ENCODE assay signal across 1 cellular context in the genomic region with DNA sequence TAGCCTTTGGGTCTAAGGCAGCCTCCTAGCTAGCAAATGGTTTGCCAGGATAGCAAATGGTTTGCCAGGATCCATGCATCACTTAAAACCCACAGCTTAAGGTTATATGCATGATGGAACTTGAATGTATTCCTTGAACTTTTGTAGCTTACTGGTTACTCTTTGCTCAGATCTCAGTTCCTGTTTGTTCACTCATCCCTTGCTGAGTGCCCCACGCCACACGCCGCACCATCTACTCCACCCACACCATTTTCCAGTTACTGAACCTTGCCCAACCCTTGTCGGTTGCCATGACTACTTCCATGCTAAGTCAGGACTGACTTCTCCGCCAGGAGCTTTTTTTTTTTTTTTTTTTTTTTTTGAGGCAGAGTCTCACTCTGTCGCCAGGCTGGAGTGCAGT.
TF ChIP-seq lines count a peak whose summit lies in the region.

No MANE protein-coding gene starts in this region.

TF ChIP-seq in GM12878, 131 proteins besides CTCF, POLR2A, EP300 and RAD21:
- TF ChIP-seq, protein P1, sequence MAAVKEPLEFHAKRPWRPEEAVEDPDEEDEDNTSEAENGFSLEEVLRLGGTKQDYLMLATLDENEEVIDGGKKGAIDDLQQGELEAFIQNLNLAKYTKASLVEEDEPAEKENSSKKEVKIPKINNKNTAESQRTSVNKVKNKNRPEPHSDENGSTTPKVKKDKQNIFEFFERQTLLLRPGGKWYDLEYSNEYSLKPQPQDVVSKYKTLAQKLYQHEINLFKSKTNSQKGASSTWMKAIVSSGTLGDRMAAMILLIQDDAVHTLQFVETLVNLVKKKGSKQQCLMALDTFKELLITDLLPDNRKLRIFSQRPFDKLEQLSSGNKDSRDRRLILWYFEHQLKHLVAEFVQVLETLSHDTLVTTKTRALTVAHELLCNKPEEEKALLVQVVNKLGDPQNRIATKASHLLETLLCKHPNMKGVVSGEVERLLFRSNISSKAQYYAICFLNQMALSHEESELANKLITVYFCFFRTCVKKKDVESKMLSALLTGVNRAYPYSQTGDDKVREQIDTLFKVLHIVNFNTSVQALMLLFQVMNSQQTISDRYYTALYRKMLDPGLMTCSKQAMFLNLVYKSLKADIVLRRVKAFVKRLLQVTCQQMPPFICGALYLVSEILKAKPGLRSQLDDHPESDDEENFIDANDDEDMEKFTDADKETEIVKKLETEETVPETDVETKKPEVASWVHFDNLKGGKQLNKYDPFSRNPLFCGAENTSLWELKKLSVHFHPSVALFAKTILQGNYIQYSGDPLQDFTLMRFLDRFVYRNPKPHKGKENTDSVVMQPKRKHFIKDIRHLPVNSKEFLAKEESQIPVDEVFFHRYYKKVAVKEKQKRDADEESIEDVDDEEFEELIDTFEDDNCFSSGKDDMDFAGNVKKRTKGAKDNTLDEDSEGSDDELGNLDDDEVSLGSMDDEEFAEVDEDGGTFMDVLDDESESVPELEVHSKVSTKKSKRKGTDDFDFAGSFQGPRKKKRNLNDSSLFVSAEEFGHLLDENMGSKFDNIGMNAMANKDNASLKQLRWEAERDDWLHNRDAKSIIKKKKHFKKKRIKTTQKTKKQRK (IDR thresholded peaks at IDR 0.05; ENCODE audit: low read depth, low read length): no peak
- peak in 1 of 2 experiments; percentile 35; a peak in 1 of 3 replicates for TF ChIP-seq EGR1 (IDR thresholded peaks at IDR 0.05; ENCODE audit: borderline replicate concordance in 1 of 2, low read depth in 2 of 2, low read length in 2 of 2)
- peak; percentile 93 for TF ChIP-seq BMI1 (IDR thresholded peaks at IDR 0.05; ENCODE audit: borderline replicate concordance)
- TF ChIP-seq WRNIP1 (IDR thresholded peaks at IDR 0.05; ENCODE audit: borderline replicate concordance, low read depth, low read length): no peak
- TF ChIP-seq MYC (IDR thresholded peaks at IDR 0.05; ENCODE audit: insufficient read depth, insufficient read length, insufficient replicate concordance, low read length, severe bottlenecking): no peak
- TF ChIP-seq ZNF24 (IDR thresholded peaks at IDR 0.05): no peak
- no peak for TF ChIP-seq TCF12 (IDR thresholded peaks at IDR 0.05; ENCODE audit: low read depth, low read length)
- TF ChIP-seq, protein P2, sequence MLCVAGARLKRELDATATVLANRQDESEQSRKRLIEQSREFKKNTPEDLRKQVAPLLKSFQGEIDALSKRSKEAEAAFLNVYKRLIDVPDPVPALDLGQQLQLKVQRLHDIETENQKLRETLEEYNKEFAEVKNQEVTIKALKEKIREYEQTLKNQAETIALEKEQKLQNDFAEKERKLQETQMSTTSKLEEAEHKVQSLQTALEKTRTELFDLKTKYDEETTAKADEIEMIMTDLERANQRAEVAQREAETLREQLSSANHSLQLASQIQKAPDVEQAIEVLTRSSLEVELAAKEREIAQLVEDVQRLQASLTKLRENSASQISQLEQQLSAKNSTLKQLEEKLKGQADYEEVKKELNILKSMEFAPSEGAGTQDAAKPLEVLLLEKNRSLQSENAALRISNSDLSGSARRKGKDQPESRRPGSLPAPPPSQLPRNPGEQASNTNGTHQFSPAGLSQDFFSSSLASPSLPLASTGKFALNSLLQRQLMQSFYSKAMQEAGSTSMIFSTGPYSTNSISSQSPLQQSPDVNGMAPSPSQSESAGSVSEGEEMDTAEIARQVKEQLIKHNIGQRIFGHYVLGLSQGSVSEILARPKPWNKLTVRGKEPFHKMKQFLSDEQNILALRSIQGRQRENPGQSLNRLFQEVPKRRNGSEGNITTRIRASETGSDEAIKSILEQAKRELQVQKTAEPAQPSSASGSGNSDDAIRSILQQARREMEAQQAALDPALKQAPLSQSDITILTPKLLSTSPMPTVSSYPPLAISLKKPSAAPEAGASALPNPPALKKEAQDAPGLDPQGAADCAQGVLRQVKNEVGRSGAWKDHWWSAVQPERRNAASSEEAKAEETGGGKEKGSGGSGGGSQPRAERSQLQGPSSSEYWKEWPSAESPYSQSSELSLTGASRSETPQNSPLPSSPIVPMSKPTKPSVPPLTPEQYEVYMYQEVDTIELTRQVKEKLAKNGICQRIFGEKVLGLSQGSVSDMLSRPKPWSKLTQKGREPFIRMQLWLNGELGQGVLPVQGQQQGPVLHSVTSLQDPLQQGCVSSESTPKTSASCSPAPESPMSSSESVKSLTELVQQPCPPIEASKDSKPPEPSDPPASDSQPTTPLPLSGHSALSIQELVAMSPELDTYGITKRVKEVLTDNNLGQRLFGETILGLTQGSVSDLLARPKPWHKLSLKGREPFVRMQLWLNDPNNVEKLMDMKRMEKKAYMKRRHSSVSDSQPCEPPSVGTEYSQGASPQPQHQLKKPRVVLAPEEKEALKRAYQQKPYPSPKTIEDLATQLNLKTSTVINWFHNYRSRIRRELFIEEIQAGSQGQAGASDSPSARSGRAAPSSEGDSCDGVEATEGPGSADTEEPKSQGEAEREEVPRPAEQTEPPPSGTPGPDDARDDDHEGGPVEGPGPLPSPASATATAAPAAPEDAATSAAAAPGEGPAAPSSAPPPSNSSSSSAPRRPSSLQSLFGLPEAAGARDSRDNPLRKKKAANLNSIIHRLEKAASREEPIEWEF (IDR thresholded peaks at IDR 0.05; ENCODE audit: insufficient replicate concordance, low read depth, low read length): no peak
- no peak for TF ChIP-seq NFYA (IDR thresholded peaks at IDR 0.05; ENCODE audit: borderline replicate concordance, low read depth, low read length)
- peak; percentile 29; the same call in 1 of the 2 replicates for TF ChIP-seq NBN (IDR thresholded peaks at IDR 0.05)
- TF ChIP-seq ZNF622 (IDR thresholded peaks at IDR 0.05): no peak
- peak; percentile 47 for TF ChIP-seq MTA2 (IDR thresholded peaks at IDR 0.05; ENCODE audit: low read depth)
- TF ChIP-seq JUND (IDR thresholded peaks at IDR 0.05; ENCODE audit: low read depth, low read length): no peak
- TF ChIP-seq KLF5 (IDR thresholded peaks at IDR 0.05; ENCODE audit: partially characterized antibody): no peak
- TF ChIP-seq, protein P3, sequence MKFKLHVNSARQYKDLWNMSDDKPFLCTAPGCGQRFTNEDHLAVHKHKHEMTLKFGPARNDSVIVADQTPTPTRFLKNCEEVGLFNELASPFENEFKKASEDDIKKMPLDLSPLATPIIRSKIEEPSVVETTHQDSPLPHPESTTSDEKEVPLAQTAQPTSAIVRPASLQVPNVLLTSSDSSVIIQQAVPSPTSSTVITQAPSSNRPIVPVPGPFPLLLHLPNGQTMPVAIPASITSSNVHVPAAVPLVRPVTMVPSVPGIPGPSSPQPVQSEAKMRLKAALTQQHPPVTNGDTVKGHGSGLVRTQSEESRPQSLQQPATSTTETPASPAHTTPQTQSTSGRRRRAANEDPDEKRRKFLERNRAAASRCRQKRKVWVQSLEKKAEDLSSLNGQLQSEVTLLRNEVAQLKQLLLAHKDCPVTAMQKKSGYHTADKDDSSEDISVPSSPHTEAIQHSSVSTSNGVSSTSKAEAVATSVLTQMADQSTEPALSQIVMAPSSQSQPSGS (IDR thresholded peaks at IDR 0.05; ENCODE audit: low read length): peak; percentile 35; the same call in 1 of the 2 replicates
- TF ChIP-seq POU2F2 (IDR thresholded peaks at IDR 0.05; ENCODE audit: borderline replicate concordance, low read depth, low read length): 0 out of 3 replicates have a peak, but pooled peaks have one; percentile 50
- TF ChIP-seq RUNX3 (IDR thresholded peaks at IDR 0.05; ENCODE audit: low read length): peak; percentile 75
- TF ChIP-seq ETV6 (conservative IDR thresholded peaks at IDR 0.05 in 1 of 2, IDR thresholded peaks at IDR 0.05 in 1 of 2; ENCODE audit: borderline replicate concordance in 1 of 2, low read depth in 1 of 2): no peak
- TF ChIP-seq CBFB (IDR thresholded peaks at IDR 0.05; ENCODE audit: low read depth): no peak
- no peak for TF ChIP-seq CREB1 (IDR thresholded peaks at IDR 0.05; ENCODE audit: low read depth)
- TF ChIP-seq, protein P4, sequence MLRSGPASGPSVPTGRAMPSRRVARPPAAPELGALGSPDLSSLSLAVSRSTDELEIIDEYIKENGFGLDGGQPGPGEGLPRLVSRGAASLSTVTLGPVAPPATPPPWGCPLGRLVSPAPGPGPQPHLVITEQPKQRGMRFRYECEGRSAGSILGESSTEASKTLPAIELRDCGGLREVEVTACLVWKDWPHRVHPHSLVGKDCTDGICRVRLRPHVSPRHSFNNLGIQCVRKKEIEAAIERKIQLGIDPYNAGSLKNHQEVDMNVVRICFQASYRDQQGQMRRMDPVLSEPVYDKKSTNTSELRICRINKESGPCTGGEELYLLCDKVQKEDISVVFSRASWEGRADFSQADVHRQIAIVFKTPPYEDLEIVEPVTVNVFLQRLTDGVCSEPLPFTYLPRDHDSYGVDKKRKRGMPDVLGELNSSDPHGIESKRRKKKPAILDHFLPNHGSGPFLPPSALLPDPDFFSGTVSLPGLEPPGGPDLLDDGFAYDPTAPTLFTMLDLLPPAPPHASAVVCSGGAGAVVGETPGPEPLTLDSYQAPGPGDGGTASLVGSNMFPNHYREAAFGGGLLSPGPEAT (IDR thresholded peaks at IDR 0.05; ENCODE audit: low read depth): peak; percentile 61
- TF ChIP-seq BACH1 (IDR thresholded peaks at IDR 0.05; ENCODE audit: borderline replicate concordance): no peak
- TF ChIP-seq CBX5 (IDR thresholded peaks at IDR 0.05; ENCODE audit: low read depth): 0 out of 2 replicates have a peak, but pooled peaks have one; percentile 28
- peak; percentile 83; the same call in 1 of the 2 replicates for TF ChIP-seq PAX5 (IDR thresholded peaks at IDR 0.05; ENCODE audit: borderline replicate concordance, low read depth, low read length)
- TF ChIP-seq EED (IDR thresholded peaks at IDR 0.05; ENCODE audit: low read depth): peak; percentile 68
- TF ChIP-seq ZNF384 (IDR thresholded peaks at IDR 0.05; ENCODE audit: borderline replicate concordance, low read depth, low read length): peak; percentile 29; the same call in 1 of the 2 replicates
- peak; percentile 84 for TF ChIP-seq IKZF1 (conservative IDR thresholded peaks at IDR 0.05)
- peak; percentile 71; the same call in 1 of the 2 replicates for TF ChIP-seq DPF2 (IDR thresholded peaks at IDR 0.05)
- no peak for TF ChIP-seq SIN3A (IDR thresholded peaks at IDR 0.05; ENCODE audit: low read depth, low read length)
- no peak for TF ChIP-seq BRCA1 (IDR thresholded peaks at IDR 0.05; ENCODE audit: low read depth, low read length)
- peak; percentile 90 for TF ChIP-seq SPI1 (IDR thresholded peaks at IDR 0.05; ENCODE audit: borderline replicate concordance, insufficient read depth, low read depth, low read length)
- TF ChIP-seq IRF4 (IDR thresholded peaks at IDR 0.05; ENCODE audit: low read depth, low read length): peak; percentile 65
- no peak for TF ChIP-seq RCOR1 (conservative IDR thresholded peaks at IDR 0.05; ENCODE audit: low read depth, low read length)
- peak; percentile 35; the same call in 1 of the 2 replicates for TF ChIP-seq BCL11A (IDR thresholded peaks at IDR 0.05; ENCODE audit: low read depth, low read length)
- no peak for TF ChIP-seq STAT3 (IDR thresholded peaks at IDR 0.05; ENCODE audit: low read depth, low read length)
- TF ChIP-seq, protein P5, sequence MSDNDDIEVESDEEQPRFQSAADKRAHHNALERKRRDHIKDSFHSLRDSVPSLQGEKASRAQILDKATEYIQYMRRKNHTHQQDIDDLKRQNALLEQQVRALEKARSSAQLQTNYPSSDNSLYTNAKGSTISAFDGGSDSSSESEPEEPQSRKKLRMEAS (IDR thresholded peaks at IDR 0.05; ENCODE audit: low read depth, low read length): no peak
- TF ChIP-seq, protein P6, sequence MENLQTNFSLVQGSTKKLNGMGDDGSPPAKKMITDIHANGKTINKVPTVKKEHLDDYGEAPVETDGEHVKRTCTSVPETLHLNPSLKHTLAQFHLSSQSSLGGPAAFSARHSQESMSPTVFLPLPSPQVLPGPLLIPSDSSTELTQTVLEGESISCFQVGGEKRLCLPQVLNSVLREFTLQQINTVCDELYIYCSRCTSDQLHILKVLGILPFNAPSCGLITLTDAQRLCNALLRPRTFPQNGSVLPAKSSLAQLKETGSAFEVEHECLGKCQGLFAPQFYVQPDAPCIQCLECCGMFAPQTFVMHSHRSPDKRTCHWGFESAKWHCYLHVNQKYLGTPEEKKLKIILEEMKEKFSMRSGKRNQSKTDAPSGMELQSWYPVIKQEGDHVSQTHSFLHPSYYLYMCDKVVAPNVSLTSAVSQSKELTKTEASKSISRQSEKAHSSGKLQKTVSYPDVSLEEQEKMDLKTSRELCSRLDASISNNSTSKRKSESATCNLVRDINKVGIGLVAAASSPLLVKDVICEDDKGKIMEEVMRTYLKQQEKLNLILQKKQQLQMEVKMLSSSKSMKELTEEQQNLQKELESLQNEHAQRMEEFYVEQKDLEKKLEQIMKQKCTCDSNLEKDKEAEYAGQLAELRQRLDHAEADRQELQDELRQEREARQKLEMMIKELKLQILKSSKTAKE (IDR thresholded peaks at IDR 0.05; ENCODE audit: low read depth, poor library complexity, severe bottlenecking): peak; percentile 23
- TF ChIP-seq ZSCAN29 (IDR thresholded peaks at IDR 0.05): no peak
- no peak for TF ChIP-seq GABPA (IDR thresholded peaks at IDR 0.05; ENCODE audit: low read depth)
- peak; percentile 80 to 83; a peak in 2 of 4 replicates for TF ChIP-seq IKZF2 (IDR thresholded peaks at IDR 0.05)
- no peak; a peak in 1 of 4 replicates for TF ChIP-seq BHLHE40 (IDR thresholded peaks at IDR 0.05; ENCODE audit: borderline replicate concordance in 1 of 2, low read depth in 2 of 2, low read length in 1 of 2)
- TF ChIP-seq CREM (IDR thresholded peaks at IDR 0.05; ENCODE audit: low read depth): peak; percentile 55
- no peak for TF ChIP-seq SMAD5 (IDR thresholded peaks at IDR 0.05; ENCODE audit: low read depth)
- no peak for TF ChIP-seq FOXK2 (IDR thresholded peaks at IDR 0.05)
TF ChIP-seq in GM12878: peak in this region for 20.
